Comparison of ENCODE assay signal across 11 cellular contexts in genomic region chr20:58127731-58128130, GRCh38.
A peak's percentile ranks its signal among the peaks of the same experiment; 100 is the strongest.
DNase-seq lines count a peak whose midpoint lies in the region; ATAC-seq, FAIRE-seq and TF ChIP-seq lines count a peak whose summit lies in the region.
"Had no signal": no experiment of that assay in that cellular context is flagged by ENCODE, and none has a peak within 500 bp of the region (broad histone marks: within the 10 kb centered on the region; RNA-seq: fewer than 3 reads in every experiment).

No MANE protein-coding gene starts in this region.

- no peak for TF ChIP-seq CTCF in lower lobe of right lung (IDR thresholded peaks at IDR 0.05)

- H3K36me3 ChIP-seq in lower lobe of right lung = no peaks in the 10 kb centered on the region
- H3K36me3 ChIP-seq: transverse colon had no signal

- H3K9me3 ChIP-seq in lower lobe of right lung = no peaks in the 10 kb centered on the region
- H3K9me3 ChIP-seq: transverse colon had no signal

- DNase-seq in NCI-H2029 (lab: John Stamatoyannopoulos, UW) (peak; percentile 7), NCI-H2029 treated with DMSO at 0.1 percent for 48 hours (lab: John Stamatoyannopoulos, UW) (no peak), RCC 7860 (ENCODE audit: low spot score) (peak; percentile 91), sciatic nerve (ENCODE audit: low spot score) (peak; percentile 72), lower lobe of right lung (no peak)
- DNase-seq: 8988T, T-helper 17 cell, transverse colon had no signal

- peaks cover 8% of the 10 kb centered on the region for H3K4me1 ChIP-seq in lower lobe of right lung

- H3K27ac ChIP-seq in lower lobe of right lung = no peak overlapping the region
- H3K27ac ChIP-seq: transverse colon had no signal

- intact Hi-C loops in sciatic nerve (cut with DNase I) = no loop called here
- intact Hi-C loops in lower lobe of right lung (cut with DNase I) = no loop called here

- no peak overlapping the region for H3K4me3 ChIP-seq in lower lobe of right lung
- H3K4me3 ChIP-seq: transverse colon had no signal

- H3K27me3 ChIP-seq in lower lobe of right lung (ENCODE audit: low read depth) = no peaks in the 10 kb centered on the region

- ATAC-seq in esophagus mucosa (peak; percentile 74), sciatic nerve (peak; percentile 77), lower lobe of right lung (no peak), HG02798 (IDR thresholded peaks at IDR 0.05; ENCODE audit: poor library complexity, unreplicated experiment) (no peak), HG03439 (IDR thresholded peaks at IDR 0.05; ENCODE audit: unreplicated experiment) (no peak)
- ATAC-seq: T-helper 17 cell had no signal

- FAIRE-seq in RCC 7860 (lab: Jason Lieb, UNC) = peak; percentile 87

Comparison
In these comparisons a context has a peak if more than half of its experiments do, and no peak if none do; other contexts are left out.
1. DNase-seq: peak in NCI-H2029 (single experiment), RCC 7860 (single experiment) and sciatic nerve (single experiment); none in NCI-H2029 treated with DMSO at 0.1 percent for 48 hours (single experiment) and lower lobe of right lung (single experiment).
2. ATAC-seq: peak in esophagus mucosa (single experiment) and sciatic nerve (single experiment); none in lower lobe of right lung (0 of 2), HG02798 (single experiment) and HG03439 (single experiment).